Comparison of ENCODE assay signal across 10 cellular contexts in the genomic region with DNA sequence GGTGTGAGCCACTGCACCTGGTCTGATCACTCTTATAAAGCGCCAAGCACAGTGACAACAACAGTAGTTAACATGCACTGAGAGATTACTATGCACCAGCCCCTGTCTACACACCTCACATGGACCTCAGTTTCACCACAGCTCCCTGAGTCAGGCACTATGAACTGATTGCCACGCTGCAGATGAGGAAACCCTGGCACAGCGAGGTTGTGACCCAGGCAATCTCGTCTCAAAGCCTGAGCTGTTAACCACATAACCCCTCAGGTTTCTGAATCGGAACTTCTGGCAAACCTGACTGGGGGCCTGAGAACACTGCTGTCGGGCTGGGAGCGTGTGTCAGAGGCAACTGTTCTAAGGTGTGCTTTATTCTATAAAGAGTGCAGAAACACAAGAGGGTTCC. TPM values are rescaled to one million over a fixed set of nuclear protein-coding genes. Genes with fewer than 3 reads are reported as not detected.
DNase-seq lines count a peak whose midpoint lies in the region; ATAC-seq and TF ChIP-seq lines count a peak whose summit lies in the region.
"Had no signal": no experiment of that assay in that cellular context is flagged by ENCODE, and none has a peak within 500 bp of the region (broad histone marks: within the 10 kb centered on the region; RNA-seq: fewer than 3 reads in every experiment).

No MANE protein-coding gene starts in this region.

- H3K4ac ChIP-seq in trophoblast cell (ENCODE audit: low read depth, low read length): no peak overlapping the region

- no peak overlapping the region for H3K18ac ChIP-seq in trophoblast cell (ENCODE audit: low read length)

- no peak overlapping the region for H2BK5ac ChIP-seq in trophoblast cell (ENCODE audit: low read depth, low read length, poor library complexity)

- WGBS in trophoblast cell (ENCODE audit: extremely low coverage, insufficient coverage, insufficient read length): no CpG with 5 or more reads among the region's 7 CpGs

- H4K91ac ChIP-seq in trophoblast cell (ENCODE audit: low read depth, low read length): no peak overlapping the region

- no peak overlapping the region for H3K23ac ChIP-seq in trophoblast cell (ENCODE audit: low read length)

- H4K8ac ChIP-seq in trophoblast cell (ENCODE audit: low read depth, low read length): no peak overlapping the region

- H3K27ac ChIP-seq in ACC112 (ENCODE audit: low read depth, low read length) (peak overlapping the region; percentile 44; the same call in 1 of the 2 replicates), trophoblast cell (ENCODE audit: low read depth, low read length) (peak overlapping the region; percentile 38), left lung (no peak overlapping the region)
- H3K27ac ChIP-seq: neutrophil had no signal

- H3K14ac ChIP-seq in trophoblast cell (ENCODE audit: low read length): peak overlapping the region; percentile 0

- H3K27me3 ChIP-seq in ACC112 (ENCODE audit: insufficient read depth, low read length) (no peaks in the 10 kb centered on the region), trophoblast cell (ENCODE audit: insufficient read depth, low read length) (no peaks in the 10 kb centered on the region), left lung (no peaks in the 10 kb centered on the region)
- H3K27me3 ChIP-seq: neutrophil had no signal

- H3K36me3 ChIP-seq in ACC112 (ENCODE audit: insufficient read depth, low read length) (no peaks in the 10 kb centered on the region), trophoblast cell (ENCODE audit: control insufficient read depth in 1 of 2, insufficient read depth in 2 of 2, low read length in 2 of 2) (peaks cover 2 to 6% of the 10 kb centered on the region in 2 experiments), left lung (peaks cover 0 to 45% of the 10 kb centered on the region in 2 donors)

- no peak overlapping the region for H3K9ac ChIP-seq in trophoblast cell (ENCODE audit: low read length)

- H2BK12ac ChIP-seq in trophoblast cell (ENCODE audit: low read length): no peak overlapping the region

- H3K79me1 ChIP-seq in trophoblast cell (ENCODE audit: low read length): peaks cover 12% of the 10 kb centered on the region

- H3K4me3 ChIP-seq in ACC112 (ENCODE audit: low read depth, low read length): no peak overlapping the region
- no peak overlapping the region for H3K4me3 ChIP-seq in trophoblast cell (ENCODE audit: low read depth, low read length)
- no peak overlapping the region for H3K4me3 ChIP-seq in left lung

- H2AK5ac ChIP-seq in trophoblast cell (ENCODE audit: low read length): no peak overlapping the region

- DNase-seq in T-helper 22 cell (ENCODE audit: low read depth) (peak; percentile 29), amniotic epithelial cell (ENCODE audit: low read depth) (peak; percentile 80), trophoblast cell (no peak), NCI-H2029 (lab: John Stamatoyannopoulos, UW) (no peak), cerebellum (ENCODE audit: low spot score) (no peak), left lung (no peak)
- DNase-seq: NCI-H524 had no signal

- H4K12ac ChIP-seq in trophoblast cell (ENCODE audit: low read depth, low read length): no peak overlapping the region

- TF ChIP-seq CTCF in left lung (IDR thresholded peaks at IDR 0.05): no peak

- H3K4me1 ChIP-seq in ACC112 (ENCODE audit: control insufficient read depth, insufficient read depth, low read length, unreplicated experiment) (peaks cover 41% of the 10 kb centered on the region), trophoblast cell (ENCODE audit: control insufficient read depth in 1 of 2, insufficient read depth in 2 of 2, low read length in 2 of 2) (peaks cover 27 to 34% of the 10 kb centered on the region in 2 experiments), left lung (peaks cover 25 to 50% of the 10 kb centered on the region in 2 donors)

- ATAC-seq in GM18867 (IDR thresholded peaks at IDR 0.05; ENCODE audit: unreplicated experiment) (no peak), left lung (no peak)

- H2AFZ ChIP-seq in ACC112 (ENCODE audit: low read length, unreplicated experiment) (no peak overlapping the region), trophoblast cell (ENCODE audit: insufficient read depth, low read length, poor library complexity) (no peak overlapping the region)

- intact Hi-C loops in left lung (cut with DNase I): no loop called here

- H3K9me3 ChIP-seq in trophoblast cell (ENCODE audit: insufficient read depth, low read depth, low read length) (peaks cover 2% of the 10 kb centered on the region), left lung (no peaks in the 10 kb centered on the region)
- H3K9me3 ChIP-seq: neutrophil had no signal

- H3K4me2 ChIP-seq in trophoblast cell (ENCODE audit: low read length): no peak overlapping the region

- H2BK120ac ChIP-seq in trophoblast cell (ENCODE audit: insufficient read depth, low read length, poor library complexity): no peak overlapping the region

- H3K79me2 ChIP-seq in ACC112 (ENCODE audit: control insufficient read depth, insufficient read depth, low read length, unreplicated experiment) (no peaks in the 10 kb centered on the region), trophoblast cell (ENCODE audit: control insufficient read depth, insufficient read depth, low read length, poor library complexity) (peaks cover 4% of the 10 kb centered on the region)

RNA-seq across cellular contexts. Expression of gene FSCN1, which starts 38.1 kb away (rescaled TPM):
- polyA plus RNA-seq in trophoblast cell (2013): 507 and 526 TPM in 2 replicates
- total RNA-seq in cerebellum: 136 TPM
- total RNA-seq in left lung: 10 to 100 TPM; 52.3 to 72.5 TPM

Comparison
In these comparisons a context has a peak if more than half of its experiments do, and no peak if none do; other contexts are left out.
1. H3K27ac ChIP-seq: peak in ACC112 (single experiment) and trophoblast cell (single experiment); none in left lung (0 of 2).
2. DNase-seq: peak in T-helper 22 cell (single experiment) and amniotic epithelial cell (single experiment); none in trophoblast cell (0 of 2), NCI-H2029 (single experiment), cerebellum (single experiment) and left lung (0 of 2).